Comparison of ENCODE assay signal across 8 cellular contexts in the genomic region with DNA sequence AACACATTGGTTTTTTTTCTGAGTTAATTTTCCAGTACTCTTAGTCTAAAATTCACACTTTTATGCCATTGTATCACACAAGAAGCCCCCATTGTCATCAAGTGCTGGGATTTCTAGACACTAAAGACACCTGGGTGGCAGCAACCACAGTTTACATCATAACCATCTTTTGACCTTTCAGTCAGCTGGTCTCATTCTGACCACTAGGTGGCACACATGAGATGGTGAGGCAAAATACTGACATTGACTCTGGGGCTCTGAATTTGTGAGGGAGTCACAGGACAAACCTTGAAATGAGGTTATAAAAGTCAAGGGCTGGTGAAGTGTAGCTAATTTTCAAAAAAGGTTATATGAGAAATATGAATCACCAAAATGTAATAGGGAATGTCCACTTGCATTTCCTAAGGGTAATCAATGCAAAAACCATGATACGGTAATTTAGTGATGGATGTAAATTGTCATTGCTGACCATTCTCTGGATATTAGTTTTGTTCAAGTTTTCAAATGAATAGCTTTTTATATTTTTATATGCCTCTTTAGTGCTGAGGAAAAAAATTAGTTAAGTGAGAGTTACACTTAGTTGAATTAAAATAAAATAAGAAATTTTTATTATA.
DNase-seq lines count a peak whose midpoint lies in the region; ATAC-seq and TF ChIP-seq lines count a peak whose summit lies in the region.

No MANE protein-coding gene starts in this region.

- no peak overlapping the region for H4K91ac ChIP-seq in mesenchymal stem cell (ENCODE audit: low read length)

- 91% methylated on average over 1 of the region's 1 CpG for WGBS in mesenchymal stem cell

- H3K4me3 Mint-ChIP-seq in chondrocyte (ENCODE audit: unreplicated experiment) = no peak overlapping the region

- H3K4ac ChIP-seq in mesenchymal stem cell (ENCODE audit: low read depth in 1 of 2, low read length in 2 of 2) = no peak overlapping the region

- no peaks in the 10 kb centered on the region for H3K36me3 ChIP-seq in mesenchymal stem cell (ENCODE audit: control insufficient read depth in 1 of 2, insufficient read depth in 2 of 2, low read depth in 1 of 2, low read length in 2 of 2)

- H3K4me2 ChIP-seq in mesenchymal stem cell (ENCODE audit: low read length, poor library complexity, severe bottlenecking) = no peak overlapping the region

- no peaks in the 10 kb centered on the region for H3K9me3 Mint-ChIP-seq in chondrocyte (ENCODE audit: low read depth)

- H3K27ac ChIP-seq in 22Rv1 = no peak overlapping the region
- H3K27ac ChIP-seq in mesenchymal stem cell (ENCODE audit: low read length, poor library complexity, severe bottlenecking) = no peak overlapping the region

- no peak overlapping the region for H2BK120ac ChIP-seq in mesenchymal stem cell (ENCODE audit: low read depth, low read length)

- no peak overlapping the region for H3K18ac ChIP-seq in mesenchymal stem cell (ENCODE audit: low read depth in 1 of 2, low read length in 2 of 2)

- no peak overlapping the region for H3K27ac Mint-ChIP-seq in chondrocyte (ENCODE audit: unreplicated experiment)

- peak; percentile 94 for ATAC-seq in HG02798 (IDR thresholded peaks at IDR 0.05; ENCODE audit: poor library complexity, unreplicated experiment)

- H3K27me3 Mint-ChIP-seq in chondrocyte (ENCODE audit: low read depth) = peaks cover 35% of the 10 kb centered on the region

- H3K14ac ChIP-seq in mesenchymal stem cell (ENCODE audit: low read length in 2 of 2) = no peak overlapping the region

- H3K36me3 Mint-ChIP-seq in chondrocyte (ENCODE audit: low read depth) = no peaks in the 10 kb centered on the region

- H3K27me3 ChIP-seq in mesenchymal stem cell (ENCODE audit: control insufficient read depth in 1 of 2, insufficient read depth in 1 of 2, low read length in 2 of 2) = no peaks in the 10 kb centered on the region

- H3K79me1 ChIP-seq in mesenchymal stem cell (replicated peaks; ENCODE audit: low read length, poor library complexity, severe bottlenecking) = no peaks in the 10 kb centered on the region

- H2BK5ac ChIP-seq in mesenchymal stem cell (ENCODE audit: low read depth, low read length, poor library complexity, severe bottlenecking) = no peak overlapping the region

- H3K4me3 ChIP-seq in mesenchymal stem cell (ENCODE audit: insufficient read depth in 1 of 2, low read depth in 1 of 2, low read length in 2 of 2) = no peak overlapping the region

- TF ChIP-seq CTCF in 22Rv1 (IDR thresholded peaks at IDR 0.05) (peak; percentile 90), GM12874 (IDR thresholded peaks at IDR 0.05; ENCODE audit: insufficient read depth, low read depth, low read length) (peak; percentile 76), chondrocyte (IDR thresholded peaks at IDR 0.05) (peak; percentile 90)

- no peak overlapping the region for H2BK12ac ChIP-seq in mesenchymal stem cell (ENCODE audit: low read length in 2 of 2)

- no peaks in the 10 kb centered on the region for H3K4me1 Mint-ChIP-seq in chondrocyte (ENCODE audit: low read depth)

- no peaks in the 10 kb centered on the region for H3K9me3 ChIP-seq in mesenchymal stem cell (ENCODE audit: control insufficient read depth, low read length)

- H4K8ac ChIP-seq in mesenchymal stem cell (ENCODE audit: low read length) = no peak overlapping the region

- no peak overlapping the region for H3K9ac ChIP-seq in mesenchymal stem cell (ENCODE audit: low read length)

- no peak overlapping the region for H2AFZ ChIP-seq in mesenchymal stem cell (ENCODE audit: low read depth, low read length)

- no peak overlapping the region for H2AK5ac ChIP-seq in mesenchymal stem cell (ENCODE audit: low read length, severe bottlenecking)

- H3K23ac ChIP-seq in mesenchymal stem cell (ENCODE audit: low read length in 2 of 2) = no peak overlapping the region

- no peaks in the 10 kb centered on the region for H3K4me1 ChIP-seq in mesenchymal stem cell (ENCODE audit: control insufficient read depth, insufficient read depth, low read depth, low read length)

- H2BK15ac ChIP-seq in mesenchymal stem cell (ENCODE audit: low read depth, poor library complexity, severe bottlenecking) = no peak overlapping the region

- DNase-seq in NCI-H1694 (lab: John Stamatoyannopoulos, UW) = peak; percentile 41
- peak; percentile 52 for DNase-seq in activated CD4-positive, CD25-positive, alpha-beta regulatory T cell treated with anti-CD3 and anti-CD28 coated beads, Interleukin-2, amount 50 U/mL, for 16 hours (ENCODE audit: low read depth, low spot score)
- DNase-seq in chondrocyte (ENCODE audit: low spot score) = no peak
- peak; percentile 49 for DNase-seq in mesenchymal stem cell
- DNase-seq in stimulated activated CD8-positive, alpha-beta memory T cell treated with anti-CD3 and anti-CD28 coated beads, Interleukin-4, amount 100 ng/mL, for 1 hour (ENCODE audit: low read depth in 2 of 2, low spot score in 1 of 2) = peak; percentile 28 to 31
